8 cellular contexts compared by ENCODE assay signal in the genomic region with DNA sequence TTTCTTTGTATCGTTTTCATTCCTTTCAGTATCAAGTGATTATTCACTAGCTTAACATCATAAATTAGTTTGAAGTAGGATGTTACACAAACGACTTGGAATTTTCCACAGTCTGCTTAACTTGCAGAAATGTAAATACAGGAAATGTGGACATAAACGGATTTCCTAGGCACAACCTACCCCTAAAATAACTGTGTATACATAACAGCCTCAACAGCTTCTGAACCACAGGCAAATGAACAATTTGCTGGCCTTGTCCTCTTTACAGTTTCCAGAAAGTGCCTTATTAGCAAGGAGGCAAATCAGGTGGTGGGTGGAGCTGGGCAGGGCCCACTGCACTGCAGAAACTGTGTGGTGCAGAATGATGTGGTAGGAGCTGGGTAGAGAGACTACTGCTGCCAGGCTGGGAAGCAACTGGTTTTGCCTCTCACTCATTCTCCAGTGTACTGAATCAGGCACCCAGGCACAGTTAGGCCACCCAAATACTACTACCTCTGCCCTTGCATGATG. TPM values are rescaled to one million over a fixed set of nuclear protein-coding genes. Genes with fewer than 3 reads are reported as not detected.
DNase-seq lines count a peak whose midpoint lies in the region; ATAC-seq, FAIRE-seq and TF ChIP-seq lines count a peak whose summit lies in the region.

No MANE protein-coding gene starts in this region.

- WGBS in GM12878 (ENCODE audit: insufficient coverage, insufficient replicate concordance, low lambda C conversion rate, missing lambda C conversion rate) = 0% methylated on average over 3 of the region's 3 CpGs

- peaks cover 59% of the 10 kb centered on the region for H3K79me2 ChIP-seq in GM12878 (ENCODE audit: control insufficient read depth, insufficient read depth, low read length)

- H3K36me3 ChIP-seq in GM12878 (ENCODE audit: control insufficient read depth in 2 of 2, insufficient read depth in 2 of 2, low read length in 1 of 2) = no peaks in the 10 kb centered on the region; a peak in 2 of 4 replicates

- H3K27ac ChIP-seq in GM12878 (ENCODE audit: control insufficient read depth, insufficient read depth) = peak overlapping the region; percentile 41

- BruUV-seq in GM12878 (replicated peaks; lab: Mats Ljungman, UMichigan) = no TSS peak

- DNase-seq in EL (peak; percentile 88), HuH-7.5 (ENCODE audit: low spot score) (peak; percentile 18), GM12878 (ENCODE audit: low read depth, low spot score) (peak; percentile 75), myocyte (ENCODE audit: low read depth) (peak; percentile 24), NCI-H1092 (lab: John Stamatoyannopoulos, UW) (no peak), NCI-H187 (lab: John Stamatoyannopoulos, UW) (no peak)
- DNase-seq in activated CD4-positive, CD25-positive, alpha-beta regulatory T cell treated with anti-CD3 and anti-CD28 coated beads, Interleukin-2, amount 50 U/mL, for 72 hours = no peak

- no peak overlapping the region for H2AFZ ChIP-seq in GM12878 (ENCODE audit: control insufficient read depth, low read depth, low read length)

- H3K9me3 ChIP-seq in GM12878 (replicated peaks; ENCODE audit: control insufficient read depth, insufficient read depth, low read length) = no peaks in the 10 kb centered on the region; the same call in 2 of the 3 replicates

- in situ Hi-C loops in GM12878 (cut with MboI) = no loop called here

- SMC1A ChIA-PET in GM12878 (lab: Charles Lee; ENCODE audit: uncharacterized antibody, unreplicated experiment) = interaction anchor here (0.7 to 3.4 kb wide), 17 partner anchors 8 to 118 kb away, joined by 3 to 35 read pairs (median 5); no protein-coding TSS in a partner anchor

- POLR2A ChIA-PET in GM12878 (lab: Charles Lee) = interaction anchor here (0.5 to 3.4 kb wide), 11 partner anchors 9 to 749 kb away, joined by 3 to 15 read pairs (median 4); partner anchors contain the start of gene DRAM1

- TF ChIP-seq CTCF in GM12878 (IDR thresholded peaks at IDR 0.05 in 2 of 3, conservative IDR thresholded peaks at IDR 0.05 in 1 of 3; ENCODE audit: control insufficient read depth in 2 of 3, extremely low read depth in 1 of 3, insufficient read depth in 1 of 3, low read depth in 3 of 3, low read length in 3 of 3) = no peak

- peak; percentile 89 for ATAC-seq in GM21529 (IDR thresholded peaks at IDR 0.05; ENCODE audit: unreplicated experiment)
- ATAC-seq in GM12878 = peak; percentile 92

- H4K20me1 ChIP-seq in GM12878 (ENCODE audit: control insufficient read depth, insufficient read depth) = no peaks in the 10 kb centered on the region

- H3K27me3 ChIP-seq in GM12878 (replicated peaks in 1 of 2; ENCODE audit: control insufficient read depth in 2 of 2, insufficient read depth in 2 of 2, low read length in 1 of 2) = no peaks in the 10 kb centered on the region

- TF ChIP-seq RAD21 in GM12878 (IDR thresholded peaks at IDR 0.05; ENCODE audit: insufficient read depth, low read depth, low read length) = no peak

- TF ChIP-seq EP300 in GM12878 (IDR thresholded peaks at IDR 0.05; ENCODE audit: borderline replicate concordance in 1 of 2, control insufficient read depth in 1 of 2, low read depth in 2 of 2, low read length in 2 of 2) = no peak

- CTCF ChIA-PET in GM12878 (lab: Yijun Ruan, JAX) = interaction anchor here (0.7 to 3.4 kb wide), 18 partner anchors 8 to 991 kb away, joined by 3 to 19 read pairs (median 4); partner anchors contain the start of genes DRAM1 and GNPTAB

- intact Hi-C loops in GM12878 (cut with micrococcal nuclease; ENCODE audit: unreplicated experiment) = no loop called here

- H3K4me1 ChIP-seq in GM12878 (ENCODE audit: control insufficient read depth, insufficient read depth, low read length) = peaks cover 11% of the 10 kb centered on the region

- FAIRE-seq in GM12878 (lab: Jason Lieb, UNC) = peak; percentile 68

- 0 out of 2 replicates have a peak overlapping the region, but pooled peaks have one; percentile 25 for H3K4me3 ChIP-seq in GM12878

- RAD21 ChIA-PET in GM12878 (lab: Charles Lee; ENCODE audit: unreplicated experiment) = interaction anchor here (0.6 to 1.9 kb wide), 15 partner anchors 9 to 118 kb away, joined by 3 to 12 read pairs (median 4); partner anchors contain the start of gene GNPTAB

- peak overlapping the region; percentile 52 for H3K4me2 ChIP-seq in GM12878 (ENCODE audit: control insufficient read depth, insufficient read depth)

- no peak overlapping the region; the same call in 1 of the 2 replicates for H3K9ac ChIP-seq in GM12878 (ENCODE audit: control insufficient read depth, insufficient read depth, low read length)

- TF ChIP-seq POLR2A in GM12878 (IDR thresholded peaks at IDR 0.05; ENCODE audit: low read depth, low read length) = peak; percentile 40; the same call in 1 of the 2 replicates

TF ChIP-seq in GM12878, 131 proteins besides CTCF, POLR2A, EP300 and RAD21:
- TF ChIP-seq CUX1 (IDR thresholded peaks at IDR 0.05; ENCODE audit: insufficient replicate concordance, low read depth, low read length) (no peak), RUNX3 (IDR thresholded peaks at IDR 0.05; ENCODE audit: low read length) (peak; percentile 28; the same call in 1 of the 2 replicates), DPF2 (IDR thresholded peaks at IDR 0.05) (no peak; the same call in 1 of the 2 replicates), PBX3 (IDR thresholded peaks at IDR 0.05; ENCODE audit: insufficient replicate concordance, low read depth, low read length) (no peak), ZNF207 (IDR thresholded peaks at IDR 0.05; ENCODE audit: borderline replicate concordance) (no peak), IRF4 (IDR thresholded peaks at IDR 0.05; ENCODE audit: low read depth, low read length) (0 out of 2 replicates have a peak, but pooled peaks have one; percentile 23), POU2F2 (IDR thresholded peaks at IDR 0.05; ENCODE audit: borderline replicate concordance, low read depth, low read length) (no peak)

RNA-seq across cellular contexts. Expression of gene DRAM1, which starts 14.1 kb away (rescaled TPM):
- total RNA-seq in GM12878 (2013; cell fraction: nucleolus; rRNA removed) = 283 and 300 TPM in 2 replicates
- total RNA-seq in GM12878 (2014; rRNA removed) (34.0 and 41.1 TPM in 2 replicates), GM12878 (2014; rRNA removed; fragmentation: Illumina TruSeq; extraction: Trizol) (35.2 and 39.4 TPM in 2 replicates), GM12878 (2021) (38.7 and 41.6 TPM in 2 replicates), myocyte (5.6 and 10.6 TPM in 2 replicates)
- polyA plus RNA-seq in GM12878 (2011; ENCODE audit: low read depth) = 17.1 TPM
- polyA plus RNA-seq in GM12878 (2011; rRNA removed) (58.7 and 67.3 TPM in 2 replicates), GM12878 (2014; fragmentation: Illumina TruSeq; extraction: Trizol) (32.9 and 57.7 TPM in 2 replicates), GM12878 (2014; fragmentation: Nextera tagmentation; extraction: Ambion mirVana) (10 to 100 TPM; 22.4 to 34.8 TPM), GM12878 (2014; rRNA removed) (45.9 and 47.2 TPM in 2 replicates), GM12878 (2016; fragmentation: Nextera tagmentation; extraction: Ambion mirVana) (10 to 100 TPM; 89.1 to 91.5 TPM)
- 25.7 and 35.5 TPM in 2 replicates for polyA plus RNA-seq in GM12878 (2011; cell fraction: cytosol; rRNA removed)
- 22.0 and 23.4 TPM in 2 replicates for polyA plus RNA-seq in GM12878 (2011; cell fraction: nucleus; rRNA removed)
- polyA plus RNA-seq in GM12878 (2012) = 32.6 and 42.2 TPM in 2 replicates
- polyA minus RNA-seq in GM12878 (2011; rRNA and poly(A)+ RNA removed) = 76.8 and 90.8 TPM in 2 replicates
- polyA minus RNA-seq in GM12878 (2011; cell fraction: cytosol; rRNA and poly(A)+ RNA removed) = 12.6 and 17.9 TPM in 2 replicates
- 56.1 and 123 TPM in 2 replicates for polyA minus RNA-seq in GM12878 (2011; cell fraction: nucleus; rRNA and poly(A)+ RNA removed)
- 31.0 TPM for polyA plus RNA-seq in myocyte (2012)

Comparison
In these comparisons a context has a peak if more than half of its experiments do, and no peak if none do; other contexts are left out.
1. DNase-seq: peak in EL (single experiment), HuH-7.5 (single experiment), GM12878 (single experiment) and myocyte (single experiment); none in NCI-H1092 (single experiment), NCI-H187 (0 of 2) and activated CD4-positive, CD25-positive, alpha-beta regulatory T cell treated with anti-CD3 and anti-CD28 coated beads, Interleukin-2, amount 50 U/mL, for 72 hours (single experiment).